15 cellular contexts compared by ENCODE assay signal in genomic region chrX:71183341-71183740, GRCh38. TPM values are rescaled to one million over a fixed set of nuclear protein-coding genes. Genes with fewer than 3 reads are reported as not detected.
A peak's percentile ranks its signal among the peaks of the same experiment; 100 is the strongest.
DNase-seq lines count a peak whose midpoint lies in the region; ATAC-seq and TF ChIP-seq lines count a peak whose summit lies in the region.
"Had no signal": no experiment of that assay in that cellular context is flagged by ENCODE, and none has a peak within 500 bp of the region (broad histone marks: within the 10 kb centered on the region; RNA-seq: fewer than 3 reads in every experiment).

No MANE protein-coding gene starts in this region.

- 26% methylated on average over 3 of the region's 6 CpGs; no CpG with 5 or more reads in 1 of the 2 experiments for WGBS in IMR-90 (ENCODE audit: extremely low coverage in 2 of 2, insufficient read length in 1 of 2), 2 experiments

- H3K79me1 ChIP-seq in IMR-90 (ENCODE audit: low read depth in 1 of 2, low read length in 2 of 2): no peaks in the 10 kb centered on the region

- no peaks in the 10 kb centered on the region; the same call in 1 of the 2 replicates for H4K20me1 ChIP-seq in BLaER1
- no peaks in the 10 kb centered on the region; the same call in 1 of the 2 replicates for H4K20me1 ChIP-seq in IMR-90 (ENCODE audit: insufficient read depth, low read length)

- no peak overlapping the region for H2BK120ac ChIP-seq in IMR-90 (ENCODE audit: low read depth, low read length)

- ATAC-seq in IMR-90 (ENCODE audit: low read depth): no peak

- no peaks in the 10 kb centered on the region; the same call in 1 of the 2 replicates for H3K9me1 ChIP-seq in IMR-90 (ENCODE audit: insufficient read depth, low read length)

- peak overlapping the region; percentile 68; the same call in 1 of the 2 replicates for H4K5ac ChIP-seq in IMR-90 (ENCODE audit: low read depth, low read length)

- H3K23ac ChIP-seq in IMR-90 (ENCODE audit: low read depth, low read length): no peak overlapping the region

- H2AK5ac ChIP-seq in IMR-90 (ENCODE audit: low read depth, low read length): no peak overlapping the region

- H2AK9ac ChIP-seq in IMR-90 (replicated peaks; ENCODE audit: low read depth, low read length, poor library complexity): no peak overlapping the region

- H2BK20ac ChIP-seq in IMR-90 (ENCODE audit: low read depth, low read length): no peak overlapping the region

- no peak overlapping the region for H3K18ac ChIP-seq in IMR-90 (ENCODE audit: low read depth, low read length)

- no peak overlapping the region for H3K27ac ChIP-seq in BLaER1
- no peak overlapping the region for H3K27ac ChIP-seq in IMR-90 (ENCODE audit: insufficient read depth, low read length)
- H3K27ac ChIP-seq in dorsolateral prefrontal cortex: peak overlapping the region in 35 of 59 donors; percentile 1 to 95 (median 88)
- H3K27ac ChIP-seq in muscle layer of duodenum (ENCODE audit: low read length): peak overlapping the region; percentile 97

- peak overlapping the region; percentile 1 to 82; a peak in 2 of 4 replicates for H4K8ac ChIP-seq in IMR-90 (ENCODE audit: low read depth in 2 of 2, low read length in 2 of 2)

- TF ChIP-seq CTCF in IMR-90 (conservative IDR thresholded peaks at IDR 0.05; ENCODE audit: low read depth, low read length) (no peak), dorsolateral prefrontal cortex (IDR thresholded peaks at IDR 0.05 in 54 of 56, conservative IDR thresholded peaks at IDR 0.05 in 2 of 56; ENCODE audit: low read depth in 1 of 56, partially characterized antibody in 56 of 56) (no peak)

- no peak for TF ChIP-seq POLR2A in IMR-90 (IDR thresholded peaks at IDR 0.05; ENCODE audit: low read depth, low read length)

- H3K9ac ChIP-seq in BLaER1 (no peak overlapping the region), IMR-90 (ENCODE audit: low read depth, low read length) (no peak overlapping the region)

- intact Hi-C loops in IMR-90 (cut with micrococcal nuclease): loop anchor here (2.0 kb wide), 2 partner anchors 71 to 101 kb away; partner anchors contain the start of gene ZMYM3
- intact Hi-C loops in dorsolateral prefrontal cortex (cut with DNase I): loop anchor here in 1 of 2 donors (2.0 to 5.0 kb wide), 4 partner anchors 36 to 184 kb away; partner anchors contain the start of genes GJB1, NONO and TAF1

- no peak overlapping the region for H3K14ac ChIP-seq in IMR-90 (replicated peaks; ENCODE audit: low read depth, low read length)

- TF ChIP-seq RAD21 in IMR-90 (IDR thresholded peaks at IDR 0.05; ENCODE audit: low read length): no peak

- CTCF ChIA-PET in IMR-90 (lab: Yijun Ruan, JAX): interaction anchor here (0.6 kb wide), 1 partner anchor 165 kb away, joined by 3 read pairs; no protein-coding TSS in a partner anchor

- H3K4me1 ChIP-seq in BLaER1: peaks cover 28% of the 10 kb centered on the region
- peaks cover 4% of the 10 kb centered on the region; the same call in 1 of the 2 replicates for H3K4me1 ChIP-seq in IMR-90 (ENCODE audit: control insufficient read depth, insufficient read depth, low read length)
- no peaks in the 10 kb centered on the region for H3K4me1 ChIP-seq in muscle layer of duodenum (ENCODE audit: control insufficient read depth in 1 of 2, insufficient read depth in 2 of 2, low read length in 2 of 2)

- no peak overlapping the region for H2BK5ac ChIP-seq in IMR-90 (ENCODE audit: low read depth, low read length, poor library complexity, severe bottlenecking)

- no peak overlapping the region for H3K56ac ChIP-seq in IMR-90 (ENCODE audit: extremely low read depth, insufficient read depth, low read length)

- POLR2A ChIA-PET in IMR-90 (lab: Charles Lee; ENCODE audit: unreplicated experiment): no interaction called here

- no peak overlapping the region for H4K91ac ChIP-seq in IMR-90 (ENCODE audit: insufficient read depth, low read depth, low read length)

- DNase-seq in IMR-90: no peak
- no peak for DNase-seq in dorsolateral prefrontal cortex
- DNase-seq in HuH-7.5 (ENCODE audit: low spot score): no peak
- no peak for DNase-seq in NK-92 (lab: John Stamatoyannopoulos, UW; ENCODE audit: unreplicated experiment)
- DNase-seq in NCI-H774 (lab: John Stamatoyannopoulos, UW): no peak
- no peak for DNase-seq in DMS53 (lab: John Stamatoyannopoulos, UW)
- DNase-seq: activated CD4-positive, alpha-beta T cell treated with anti-CD3 and anti-CD28 coated beads for 1 hour; activated naive CD8-positive, alpha-beta T cell treated with anti-CD3 and anti-CD28 coated beads, Interleukin-2, amount 10 ng/mL, durations not matched to agents 7 days and 5 days; activated T-cell treated with anti-CD3 and anti-CD28 coated beads for 4 hours; NCI-H1048 had no signal

- no peak overlapping the region for H2BK15ac ChIP-seq in IMR-90 (ENCODE audit: low read depth, low read length)

- H2AFZ ChIP-seq in IMR-90 (replicated peaks; ENCODE audit: low read length, poor library complexity): no peak overlapping the region

- no peak overlapping the region for H3K4ac ChIP-seq in IMR-90 (ENCODE audit: low read depth, low read length)

- no peak overlapping the region for H3K4me3 ChIP-seq in BLaER1
- H3K4me3 ChIP-seq in IMR-90 (ENCODE audit: insufficient read depth, low read depth, low read length): no peak overlapping the region
- H3K4me3 ChIP-seq in dorsolateral prefrontal cortex: no peak overlapping the region
- no peak overlapping the region for H3K4me3 ChIP-seq in muscle layer of duodenum (ENCODE audit: low read depth in 1 of 2, low read length in 2 of 2)

- no TSS peak for BruUV-seq in IMR-90 (replicated peaks; lab: Mats Ljungman, UMichigan)

- dilution Hi-C loops in IMR-90 (cut with HindIII; ENCODE audit: low sequenced_read_pairs, unreplicated experiment): no loop called here

- in situ Hi-C loops in IMR-90 (cut with MboI; ENCODE audit: low sequenced_read_pairs): no loop called here

- no peaks in the 10 kb centered on the region for H3K9me3 ChIP-seq in BLaER1
- no peaks in the 10 kb centered on the region for H3K9me3 ChIP-seq in IMR-90 (ENCODE audit: control insufficient read depth, insufficient read depth, low read length)
- H3K9me3 ChIP-seq in muscle layer of duodenum (ENCODE audit: control insufficient read depth in 1 of 2, low read length in 2 of 2): no peaks in the 10 kb centered on the region

- no peaks in the 10 kb centered on the region for H3K36me3 ChIP-seq in BLaER1
- H3K36me3 ChIP-seq in IMR-90 (ENCODE audit: control insufficient read depth, insufficient read depth, low read length): no peaks in the 10 kb centered on the region
- H3K36me3 ChIP-seq in muscle layer of duodenum (ENCODE audit: control insufficient read depth in 1 of 2, insufficient read depth in 2 of 2, low read length in 2 of 2): no peaks in the 10 kb centered on the region

- H3K27me3 ChIP-seq in BLaER1 (peaks cover 52% of the 10 kb centered on the region), IMR-90 (ENCODE audit: control insufficient read depth, insufficient read depth, low read length) (peaks cover 2% of the 10 kb centered on the region; the same call in 1 of the 2 replicates), dorsolateral prefrontal cortex (peaks cover 0 to 67% (median 8%) of the 10 kb centered on the region in 45 donors), muscle layer of duodenum (ENCODE audit: low read depth, low read length) (no peaks in the 10 kb centered on the region)

- 0 out of 2 replicates have a peak overlapping the region, but pooled peaks have one; percentile 70 for H3K4me2 ChIP-seq in BLaER1
- no peak overlapping the region for H3K4me2 ChIP-seq in IMR-90 (ENCODE audit: low read depth, low read length)

TF ChIP-seq in IMR-90, 13 proteins besides CTCF, POLR2A, EP300 and RAD21:
- TF ChIP-seq MAFK (IDR thresholded peaks at IDR 0.05; ENCODE audit: low read depth, low read length): no peak
- no peak for TF ChIP-seq MXI1 (IDR thresholded peaks at IDR 0.05; ENCODE audit: borderline replicate concordance, low read depth, low read length)
- TF ChIP-seq BHLHE40 (IDR thresholded peaks at IDR 0.05; ENCODE audit: low read depth, low read length): no peak
- no peak for TF ChIP-seq NFE2L2 (IDR thresholded peaks at IDR 0.05; ENCODE audit: low read depth, low read length)
- no peak for TF ChIP-seq CEBPB (IDR thresholded peaks at IDR 0.05; ENCODE audit: low read depth, low read length)
- TF ChIP-seq CHD1 (IDR thresholded peaks at IDR 0.05; ENCODE audit: low read depth, low read length): no peak
- no peak for TF ChIP-seq SMC3 (IDR thresholded peaks at IDR 0.05; ENCODE audit: low read depth, low read length)

RNA-seq across cellular contexts. Expression of gene NLGN3, which starts 38.7 kb away (rescaled TPM):
- total RNA-seq in IMR-90 (2012; rRNA removed) (0.18 and 0.28 TPM in 2 replicates), dorsolateral prefrontal cortex (10 to 100 TPM; 39.2 to 90.6 (median 57.8) TPM)
- 0.36 and 0.39 TPM in 2 replicates for polyA plus RNA-seq in IMR-90 (2012; rRNA removed)
- 0.28 and 0.37 TPM in 2 replicates for polyA plus RNA-seq in IMR-90 (2012; cell fraction: cytosol; rRNA removed)
- polyA plus RNA-seq in IMR-90 (2012; cell fraction: nucleus; rRNA removed; ENCODE audit: low replicate concordance): 1.9 TPM in 2 replicates

RNA-seq across cellular contexts. Expression of gene GJB1, which starts 39.7 kb away (rescaled TPM):
- total RNA-seq in IMR-90 (2012; rRNA removed): not detected in 2 replicates
- polyA plus RNA-seq in IMR-90 (2012; rRNA removed): not detected in 2 replicates
- polyA plus RNA-seq in IMR-90 (2012; cell fraction: cytosol; rRNA removed): not detected in 2 replicates
- polyA plus RNA-seq in IMR-90 (2012; cell fraction: nucleus; rRNA removed; ENCODE audit: low replicate concordance): not detected in 2 replicates
- 100 to 1,000 TPM in 2 of 120 experiments, 10 to 100 TPM in 101, 1 to 10 TPM in 17; 2.2 to 150 (median 24.8) TPM for total RNA-seq in dorsolateral prefrontal cortex
- total RNA-seq: A673, kidney epithelial cell, pulmonary artery endothelial cell had no signal

Comparison
In these comparisons a context has a peak if more than half of its experiments do, and no peak if none do; other contexts are left out.
1. H3K27ac ChIP-seq: peak in dorsolateral prefrontal cortex (35 of 59) and muscle layer of duodenum (single experiment); none in BLaER1 (single experiment) and IMR-90 (single experiment).
2. RNA of gene NLGN3, which starts 38.7 kb away (total RNA-seq): 39.2 to 90.6 TPM in dorsolateral prefrontal cortex; 0.18 to 0.28 TPM in IMR-90; every median in the first group is over 10 times any median in the second.